In the genomic region with DNA sequence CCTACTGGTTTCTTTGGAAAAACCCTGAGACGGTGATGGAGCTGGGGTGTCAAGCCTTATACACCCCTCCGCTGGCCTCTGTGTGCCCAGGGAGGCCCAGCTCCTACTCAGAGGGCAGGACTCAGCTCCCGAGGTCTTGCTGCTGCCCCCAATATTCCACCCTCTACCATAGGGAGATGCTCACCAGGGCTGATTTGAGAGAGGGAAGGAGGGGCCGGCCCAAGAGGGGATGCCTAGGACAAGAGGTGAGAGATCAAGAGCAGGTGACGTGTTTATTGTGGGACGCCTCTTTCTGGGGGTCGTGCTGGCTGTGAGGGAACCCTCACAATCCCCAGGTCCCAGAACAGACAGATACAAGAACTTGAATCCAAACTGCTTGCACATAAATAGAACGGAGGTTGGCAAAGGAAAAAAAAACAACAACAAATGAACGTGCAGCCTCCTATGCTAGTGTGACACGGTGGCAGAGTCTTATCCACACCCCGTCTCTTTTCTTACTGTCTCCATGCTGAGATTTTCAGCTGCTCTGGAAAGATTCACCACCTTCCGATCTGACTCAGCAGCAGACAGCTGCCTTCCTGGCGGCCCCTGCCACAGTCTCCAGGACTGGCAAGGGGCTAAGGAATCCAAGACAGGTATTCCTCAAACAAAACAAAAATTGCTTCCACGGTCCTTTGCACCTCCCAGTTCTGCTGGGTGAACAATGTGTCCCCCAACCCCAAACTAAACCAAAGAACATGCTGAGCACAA, we compare ENCODE assay signal across 20 cellular contexts. TPM values are rescaled to one million over a fixed set of nuclear protein-coding genes. Genes with fewer than 3 reads are reported as not detected.
DNase-seq lines count a peak whose midpoint lies in the region; ATAC-seq and TF ChIP-seq lines count a peak whose summit lies in the region.
"Had no signal": no experiment of that assay in that cellular context is flagged by ENCODE, and none has a peak within 500 bp of the region (broad histone marks: within the 10 kb centered on the region; RNA-seq: fewer than 3 reads in every experiment).

No MANE protein-coding gene starts in this region.

- H3K27ac ChIP-seq in GM23338 (ENCODE audit: low read depth) (peak overlapping the region; percentile 72; the same call in 1 of the 2 replicates), mucosa of rectum (ENCODE audit: low read depth in 2 of 2, low read length in 2 of 2) (peak overlapping the region; percentile 64 to 65), spleen (no peak overlapping the region)
- no peak overlapping the region for H3K27ac ChIP-seq in naive thymus-derived CD4-positive, alpha-beta T cell (ENCODE audit: low read depth, low read length)
- H3K27ac ChIP-seq in CD8-positive, alpha-beta T cell (ENCODE audit: low read depth, low read length): no peak overlapping the region
- no peak overlapping the region for H3K27ac ChIP-seq in CD4-positive, alpha-beta memory T cell (ENCODE audit: low read depth, low read length)
- H3K27ac ChIP-seq: GM23248, HL-60 had no signal

- H3K4me3 Mint-ChIP-seq in GM23338: no peak overlapping the region
- no peak overlapping the region for H3K4me3 Mint-ChIP-seq in chondrocyte (ENCODE audit: unreplicated experiment)
- H3K4me3 Mint-ChIP-seq in naive thymus-derived CD4-positive, alpha-beta T cell: no peak overlapping the region
- no peak overlapping the region for H3K4me3 Mint-ChIP-seq in CD8-positive, alpha-beta T cell
- H3K4me3 Mint-ChIP-seq in CD4-positive, alpha-beta memory T cell: no peak overlapping the region
- H3K4me3 Mint-ChIP-seq: IgD-negative memory B cell had no signal

- no peak for TF ChIP-seq POLR2A in spleen (IDR thresholded peaks at IDR 0.05)

- TF ChIP-seq CTCF in GM23338 (conservative IDR thresholded peaks at IDR 0.05; ENCODE audit: low read depth in 2 of 2) (no peak), chondrocyte (IDR thresholded peaks at IDR 0.05) (no peak), spleen (IDR thresholded peaks at IDR 0.05 in 8 of 11, conservative IDR thresholded peaks at IDR 0.05 in 3 of 11) (no peak)
- TF ChIP-seq CTCF in CD8-positive, alpha-beta T cell (IDR thresholded peaks at IDR 0.05): no peak

- DNase-seq in GM23338 (ENCODE audit: low spot score): no peak
- DNase-seq in chondrocyte (ENCODE audit: low spot score): peak; percentile 64
- DNase-seq in spleen: peak; percentile 41
- DNase-seq in naive thymus-derived CD4-positive, alpha-beta T cell: no peak
- DNase-seq in HK-2 (ENCODE audit: unreplicated experiment): no peak
- DNase-seq in CD8-positive, alpha-beta T cell: no peak
- DNase-seq in CD4-positive, alpha-beta memory T cell: no peak
- DNase-seq: DMS53, GM23248, HCEC 1CT, NCI-H1105, NCI-H1436 treated with DMSO at 0.1 percent for 48 hours, NCI-H1930, NCI-H2107, NCI-H774 had no signal

- peaks cover 9% of the 10 kb centered on the region; the same call in 1 of the 2 replicates for H3F3A ChIP-seq in GM23338 (replicated peaks; ENCODE audit: low read depth)

- no peaks in the 10 kb centered on the region for H3K79me2 ChIP-seq in GM23338 (replicated peaks; ENCODE audit: insufficient read depth)

- H3K27me3 Mint-ChIP-seq in GM23338 (ENCODE audit: insufficient read depth, low read depth, poor library complexity) (peaks cover 5% of the 10 kb centered on the region), chondrocyte (ENCODE audit: low read depth) (no peaks in the 10 kb centered on the region)
- peaks cover 0 to 5% (median 0%) of the 10 kb centered on the region in 5 donors for H3K27me3 Mint-ChIP-seq in naive thymus-derived CD4-positive, alpha-beta T cell
- no peaks in the 10 kb centered on the region for H3K27me3 Mint-ChIP-seq in CD8-positive, alpha-beta T cell (ENCODE audit: low read depth)
- peaks cover 0 to 5% of the 10 kb centered on the region in 2 donors for H3K27me3 Mint-ChIP-seq in CD4-positive, alpha-beta memory T cell

- no peak overlapping the region for H3K4me3 ChIP-seq in GM23338
- no peak overlapping the region for H3K4me3 ChIP-seq in mucosa of rectum (ENCODE audit: low read length in 2 of 2)
- no peak overlapping the region for H3K4me3 ChIP-seq in spleen
- no peak overlapping the region for H3K4me3 ChIP-seq in naive thymus-derived CD4-positive, alpha-beta T cell (ENCODE audit: low read length)
- no peak overlapping the region for H3K4me3 ChIP-seq in CD8-positive, alpha-beta T cell (ENCODE audit: low read depth, low read length)
- H3K4me3 ChIP-seq in CD4-positive, alpha-beta memory T cell (ENCODE audit: low read length in 2 of 2): no peak overlapping the region
- H3K4me3 ChIP-seq: GM23248 had no signal

- H3K4me1 ChIP-seq in GM23338 (ENCODE audit: insufficient read depth) (0 out of 2 replicates have a peak, but pooled peaks cover 5% of the 10 kb centered on the region), mucosa of rectum (ENCODE audit: control insufficient read depth in 2 of 2, insufficient read depth in 2 of 2, low read length in 2 of 2) (peaks cover 13 to 18% of the 10 kb centered on the region in 2 donors), spleen (no peaks in the 10 kb centered on the region)
- H3K4me1 ChIP-seq in naive thymus-derived CD4-positive, alpha-beta T cell (ENCODE audit: control insufficient read depth in 2 of 2, insufficient read depth in 2 of 2, low read length in 2 of 2): no peaks in the 10 kb centered on the region
- no peaks in the 10 kb centered on the region for H3K4me1 ChIP-seq in CD8-positive, alpha-beta T cell (ENCODE audit: insufficient read depth, low read length)
- no peaks in the 10 kb centered on the region for H3K4me1 ChIP-seq in CD4-positive, alpha-beta memory T cell (ENCODE audit: insufficient read depth, low read length)

- 85 to 92% (median 89%) methylated on average over 14 of the region's 14 CpGs for WGBS in spleen, 5 donors

- H3K9me3 Mint-ChIP-seq in GM23338: no peaks in the 10 kb centered on the region
- no peaks in the 10 kb centered on the region for H3K9me3 Mint-ChIP-seq in chondrocyte (ENCODE audit: low read depth)
- no peaks in the 10 kb centered on the region for H3K9me3 Mint-ChIP-seq in naive thymus-derived CD4-positive, alpha-beta T cell
- no peaks in the 10 kb centered on the region for H3K9me3 Mint-ChIP-seq in CD8-positive, alpha-beta T cell
- H3K9me3 Mint-ChIP-seq in CD4-positive, alpha-beta memory T cell: no peaks in the 10 kb centered on the region
- H3K9me3 Mint-ChIP-seq: IgD-negative memory B cell had no signal

- intact Hi-C loops in spleen (cut with DNase I; ENCODE audit: low total_unique reads): no loop called here
- intact Hi-C loops in naive thymus-derived CD4-positive, alpha-beta T cell (cut with micrococcal nuclease): no loop called here
- intact Hi-C loops in CD8-positive, alpha-beta T cell (cut with DNase I, micrococcal nuclease): no loop called here
- intact Hi-C loops in CD4-positive, alpha-beta memory T cell (cut with micrococcal nuclease): no loop called here

- peaks cover 55% of the 10 kb centered on the region for H3K36me3 Mint-ChIP-seq in GM23338 (ENCODE audit: low read depth)
- peaks cover 19% of the 10 kb centered on the region for H3K36me3 Mint-ChIP-seq in chondrocyte (ENCODE audit: low read depth)
- H3K36me3 Mint-ChIP-seq in naive thymus-derived CD4-positive, alpha-beta T cell: no peaks in the 10 kb centered on the region
- H3K36me3 Mint-ChIP-seq in CD8-positive, alpha-beta T cell: no peaks in the 10 kb centered on the region
- H3K36me3 Mint-ChIP-seq in CD4-positive, alpha-beta memory T cell: no peaks in the 10 kb centered on the region
- H3K36me3 Mint-ChIP-seq: IgD-negative memory B cell had no signal

- H3K9me3 ChIP-seq in mucosa of rectum (ENCODE audit: control insufficient read depth in 2 of 2, low read length in 2 of 2): no peaks in the 10 kb centered on the region
- no peaks in the 10 kb centered on the region for H3K9me3 ChIP-seq in spleen
- no peaks in the 10 kb centered on the region for H3K9me3 ChIP-seq in naive thymus-derived CD4-positive, alpha-beta T cell (ENCODE audit: control insufficient read depth in 2 of 3, low read length in 3 of 3)
- no peaks in the 10 kb centered on the region for H3K9me3 ChIP-seq in CD8-positive, alpha-beta T cell (ENCODE audit: low read length)
- no peaks in the 10 kb centered on the region for H3K9me3 ChIP-seq in CD4-positive, alpha-beta memory T cell (ENCODE audit: control insufficient read depth in 1 of 2, low read length in 2 of 2)

- H3K27me3 ChIP-seq in GM23338 (ENCODE audit: insufficient read depth) (no peaks in the 10 kb centered on the region), mucosa of rectum (ENCODE audit: control insufficient read depth in 2 of 2, insufficient read depth in 2 of 2, low read length in 2 of 2) (no peaks in the 10 kb centered on the region), spleen (replicated peaks in 1 of 7) (no peaks in the 10 kb centered on the region)
- H3K27me3 ChIP-seq in naive thymus-derived CD4-positive, alpha-beta T cell (ENCODE audit: control insufficient read depth in 2 of 2, insufficient read depth in 2 of 2, low read length in 2 of 2): no peaks in the 10 kb centered on the region
- H3K27me3 ChIP-seq in CD8-positive, alpha-beta T cell (ENCODE audit: insufficient read depth, low read length): no peaks in the 10 kb centered on the region
- H3K27me3 ChIP-seq in CD4-positive, alpha-beta memory T cell (ENCODE audit: insufficient read depth, low read length): no peaks in the 10 kb centered on the region

- H3K4me2 ChIP-seq in GM23338: no peak overlapping the region

- H4K20me1 ChIP-seq in GM23338 (replicated peaks; ENCODE audit: insufficient read depth): peaks cover 5% of the 10 kb centered on the region

- H3K27ac Mint-ChIP-seq in GM23338: 0 out of 2 replicates have a peak overlapping the region, but pooled peaks have one; percentile 16
- no peak overlapping the region for H3K27ac Mint-ChIP-seq in chondrocyte (ENCODE audit: unreplicated experiment)
- no peak overlapping the region for H3K27ac Mint-ChIP-seq in naive thymus-derived CD4-positive, alpha-beta T cell
- H3K27ac Mint-ChIP-seq in CD8-positive, alpha-beta T cell: no peak overlapping the region
- H3K27ac Mint-ChIP-seq in CD4-positive, alpha-beta memory T cell: peak overlapping the region in 1 of 7 donors; percentile 44
- H3K27ac Mint-ChIP-seq: IgD-negative memory B cell had no signal

- no peaks in the 10 kb centered on the region for H3K9me2 ChIP-seq in GM23338 (ENCODE audit: insufficient read depth)

- POLR2A ChIA-PET in naive thymus-derived CD4-positive, alpha-beta T cell (lab: Charles Lee): no interaction called here
- POLR2A ChIA-PET in CD8-positive, alpha-beta T cell (lab: Charles Lee): no interaction called here
- POLR2A ChIA-PET in CD4-positive, alpha-beta memory T cell (lab: Charles Lee; ENCODE audit: partially characterized antibody): no interaction called here

- no peak overlapping the region for H2AFZ ChIP-seq in GM23338
- H2AFZ ChIP-seq: GM23248 had no signal

- CTCF ChIA-PET in naive thymus-derived CD4-positive, alpha-beta T cell (lab: Charles Lee): no interaction called here
- CTCF ChIA-PET in CD8-positive, alpha-beta T cell (lab: Charles Lee): no interaction called here
- CTCF ChIA-PET in CD4-positive, alpha-beta memory T cell (lab: Charles Lee; ENCODE audit: partially characterized antibody): interaction anchor here (1.2 kb wide), 1 partner anchor 12 kb away, joined by 3 read pairs; no protein-coding TSS in a partner anchor

- H3K36me3 ChIP-seq in GM23338 (ENCODE audit: insufficient read depth) (peaks cover 13% of the 10 kb centered on the region; the same call in 1 of the 2 replicates), mucosa of rectum (ENCODE audit: control insufficient read depth in 2 of 2, insufficient read depth in 2 of 2, low read length in 2 of 2) (peaks cover 13 to 16% of the 10 kb centered on the region in 2 donors), spleen (peaks cover 0 to 61% (median 11%) of the 10 kb centered on the region in 6 donors)
- no peaks in the 10 kb centered on the region for H3K36me3 ChIP-seq in naive thymus-derived CD4-positive, alpha-beta T cell (ENCODE audit: control insufficient read depth in 2 of 3, insufficient read depth in 3 of 3, low read length in 3 of 3)
- no peaks in the 10 kb centered on the region for H3K36me3 ChIP-seq in CD8-positive, alpha-beta T cell (ENCODE audit: insufficient read depth, low read length)
- H3K36me3 ChIP-seq in CD4-positive, alpha-beta memory T cell (ENCODE audit: insufficient read depth, low read length): no peaks in the 10 kb centered on the region

- no peak for ATAC-seq in GM23338
- ATAC-seq in naive thymus-derived CD4-positive, alpha-beta T cell: no peak
- no peak for ATAC-seq in CD8-positive, alpha-beta T cell
- ATAC-seq: SK-N-SH treated with all-trans-retinoic acid at 6 μM for 48 hours had no signal

- H3K9ac ChIP-seq in mucosa of rectum (ENCODE audit: low read depth in 1 of 2, low read length in 2 of 2): peak overlapping the region in 1 of 2 donors; percentile 22
- H3K9ac ChIP-seq: GM23248 had no signal

- H3K4me1 Mint-ChIP-seq in GM23338 (peaks cover 12% of the 10 kb centered on the region), chondrocyte (ENCODE audit: low read depth) (no peaks in the 10 kb centered on the region)
- H3K4me1 Mint-ChIP-seq in naive thymus-derived CD4-positive, alpha-beta T cell: no peaks in the 10 kb centered on the region
- H3K4me1 Mint-ChIP-seq in CD8-positive, alpha-beta T cell (ENCODE audit: low read depth): no peaks in the 10 kb centered on the region
- no peaks in the 10 kb centered on the region for H3K4me1 Mint-ChIP-seq in CD4-positive, alpha-beta memory T cell
- H3K4me1 Mint-ChIP-seq: IgD-negative memory B cell had no signal

RNA-seq across cellular contexts. Expression of gene FABP6, which starts 22.3 kb away (rescaled TPM):
- total RNA-seq in GM23338 (2014; rRNA removed; shearing (Covaris generic)): 1.7 and 2.2 TPM in 2 replicates
- polyA plus RNA-seq in GM23338 (2016; fragmentation: Nextera tagmentation; extraction: Ambion mirVana): 7.5 and 9.7 TPM in 2 replicates
- not detected in 3 replicates for total RNA-seq in chondrocyte
- not detected for total RNA-seq in spleen
- polyA plus RNA-seq in spleen: under 1 TPM in 1 of 3 donors, not detected in 2; 0.24 TPM
- total RNA-seq in naive thymus-derived CD4-positive, alpha-beta T cell: under 1 TPM in 1 of 5 experiments, not detected in 4; 0.60 TPM
- not detected for polyA plus RNA-seq in naive thymus-derived CD4-positive, alpha-beta T cell
- total RNA-seq in CD8-positive, alpha-beta T cell: not detected
- not detected for total RNA-seq in CD4-positive, alpha-beta memory T cell
- not detected for polyA plus RNA-seq in CD4-positive, alpha-beta memory T cell
- total RNA-seq: GM23248 had no signal
- polyA plus RNA-seq: BJ, GM23248, IgD-negative memory B cell had no signal

Comparison
In these comparisons a context has a peak if more than half of its experiments do, and no peak if none do; other contexts are left out.
1. DNase-seq: peak in chondrocyte (single experiment) and spleen (single experiment); none in GM23338 (single experiment), naive thymus-derived CD4-positive, alpha-beta T cell (0 of 9), HK-2 (single experiment), CD8-positive, alpha-beta T cell (0 of 7) and CD4-positive, alpha-beta memory T cell (0 of 5).
2. H3K27ac ChIP-seq: peak in GM23338 (single experiment) and mucosa of rectum (2 of 2); none in spleen (0 of 8), naive thymus-derived CD4-positive, alpha-beta T cell (single experiment), CD8-positive, alpha-beta T cell (single experiment) and CD4-positive, alpha-beta memory T cell (single experiment).